ENCODE assay signal across 26 cellular contexts in the genomic region with DNA sequence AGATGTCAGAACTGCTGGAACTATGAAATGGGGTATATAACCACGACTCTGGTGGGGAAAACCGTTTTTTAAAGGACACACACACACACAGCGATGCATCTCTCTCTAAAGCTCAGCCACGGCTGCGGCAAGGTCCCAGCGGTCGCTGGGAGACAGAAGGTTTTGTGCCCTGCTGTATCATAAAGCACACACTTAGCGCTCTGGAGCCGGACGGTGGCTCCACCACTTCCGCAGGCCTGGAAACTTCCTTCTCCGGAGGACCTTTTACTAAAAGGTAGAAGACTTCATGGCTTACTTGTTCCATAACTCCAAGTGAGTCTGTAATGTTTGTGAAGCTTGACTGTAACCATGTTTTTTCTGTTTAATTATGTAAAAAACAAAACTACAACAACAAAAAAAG.
"Had no signal": no experiment of that assay in that cellular context is flagged by ENCODE, and none has a peak within 500 bp of the region (broad histone marks: within the 10 kb centered on the region; RNA-seq: fewer than 3 reads in every experiment).

No MANE protein-coding gene starts in this region.

- H3K4me3 ChIP-seq: ovary, psoas muscle, right lobe of liver, sigmoid colon, stomach, tibial artery, transverse colon, upper lobe of right lung, uterus had no signal

- H3K27ac ChIP-seq: ovary, parathyroid adenoma, psoas muscle, right lobe of liver, sigmoid colon, stomach, tibial artery, transverse colon, upper lobe of right lung, uterus had no signal

- H3K36me3 ChIP-seq: ovary, right lobe of liver, stomach, tibial artery, transverse colon, upper lobe of right lung, uterus had no signal

- H3K9ac ChIP-seq: parathyroid adenoma had no signal

- H3K4me1 ChIP-seq: parathyroid adenoma, psoas muscle, right lobe of liver, sigmoid colon, stomach, transverse colon, upper lobe of right lung, uterus had no signal

- H3K27ac Mint-ChIP-seq: naive thymus-derived CD8-positive, alpha-beta T cell; natural killer cell treated with Interleukin-12 subunit alpha and Interleukin-12 subunit beta and Interleukin-15 and Interleukin-18, amount 100 ng/mL, for 72 hours; nephron progenitor cell; progenitor cell of endocrine pancreas; stimulated activated effector memory CD8-positive, alpha-beta T cell treated with anti-CD3 and anti-CD28 coated beads, Interleukin-12 subunit alpha, Interleukin-12 subunit beta, amount 100 ng/mL, for 72 hours; stimulated activated naive B cell treated with anti-CD40 and anti-IgM and Interleukin-4, amounts not matched to agents 10 μg/mL and 1 μg/mL and 100 μg/mL, for 72 hours; stimulated activated naive CD8-positive, alpha-beta T cell treated with anti-CD3 and anti-CD28 coated beads, Interleukin-15, Interleukin-2, amounts not matched to agents 100 ng/mL and 50 ng/mL, for 24 hours; type B pancreatic cell had no signal

- H2AFZ ChIP-seq: parathyroid adenoma had no signal

- DNase-seq: naive thymus-derived CD8-positive, alpha-beta T cell; nephron progenitor cell; occipital lobe; psoas muscle; sigmoid colon; small intestine; stimulated activated CD4-positive, alpha-beta T cell treated with anti-CD3 and anti-CD28 coated beads, Interleukin-15, amount 100 ng/mL, for 24 hours; stimulated activated CD4-positive, alpha-beta T cell treated with anti-CD3 and anti-CD28 coated beads, Interleukin-2, amount 100 ng/mL, for 24 hours; stimulated activated CD4-positive, alpha-beta T cell treated with anti-CD3 and anti-CD28 coated beads, Interleukin-2, amount 100 ng/mL, for 48 hours; stimulated activated CD4-positive, alpha-beta T cell treated with anti-CD3 and anti-CD28 coated beads, Interleukin-4, amount 100 ng/mL, for 24 hours; stimulated activated naive B cell treated with anti-CD40 and anti-IgM and Interleukin-4, amounts not matched to agents 10 μg/mL and 1 μg/mL and 100 μg/mL, for 72 hours; stimulated activated naive CD4-positive, alpha-beta T cell treated with Interleukin-2 at 50 U/mL for 16 hours; stomach; tibial artery; transverse colon; upper lobe of right lung; uterus had no signal

- H3K9me3 ChIP-seq: ovary, psoas muscle, right lobe of liver, stomach, tibial artery, transverse colon, upper lobe of right lung, uterus had no signal

- H3K4me3 Mint-ChIP-seq: naive thymus-derived CD8-positive, alpha-beta T cell; natural killer cell treated with Interleukin-12 subunit alpha and Interleukin-12 subunit beta and Interleukin-15 and Interleukin-18, amount 100 ng/mL, for 72 hours; nephron progenitor cell; neural crest cell; stimulated activated effector memory CD8-positive, alpha-beta T cell treated with anti-CD3 and anti-CD28 coated beads, Interleukin-12 subunit alpha, Interleukin-12 subunit beta, amount 100 ng/mL, for 72 hours; stimulated activated naive B cell treated with anti-CD40 and anti-IgM and Interleukin-4, amounts not matched to agents 10 μg/mL and 1 μg/mL and 100 μg/mL, for 72 hours; stimulated activated naive CD8-positive, alpha-beta T cell treated with anti-CD3 and anti-CD28 coated beads, Interleukin-15, Interleukin-2, amounts not matched to agents 100 ng/mL and 50 ng/mL, for 24 hours; type B pancreatic cell had no signal

- H3K27me3 Mint-ChIP-seq: natural killer cell treated with Interleukin-12 subunit alpha and Interleukin-12 subunit beta and Interleukin-15 and Interleukin-18, amount 100 ng/mL, for 72 hours; progenitor cell of endocrine pancreas; stimulated activated naive B cell treated with anti-CD40 and anti-IgM and Interleukin-4, amounts not matched to agents 10 μg/mL and 1 μg/mL and 100 μg/mL, for 72 hours; stimulated activated naive CD8-positive, alpha-beta T cell treated with anti-CD3 and anti-CD28 coated beads, Interleukin-15, Interleukin-2, amounts not matched to agents 100 ng/mL and 50 ng/mL, for 24 hours; type B pancreatic cell had no signal

- H3K9me3 Mint-ChIP-seq: type B pancreatic cell had no signal

- H3K36me3 Mint-ChIP-seq: naive thymus-derived CD8-positive, alpha-beta T cell; natural killer cell treated with Interleukin-12 subunit alpha and Interleukin-12 subunit beta and Interleukin-15 and Interleukin-18, amount 100 ng/mL, for 72 hours; stimulated activated effector memory CD8-positive, alpha-beta T cell treated with anti-CD3 and anti-CD28 coated beads, Interleukin-12 subunit alpha, Interleukin-12 subunit beta, amount 100 ng/mL, for 72 hours; stimulated activated naive B cell treated with anti-CD40 and anti-IgM and Interleukin-4, amounts not matched to agents 10 μg/mL and 1 μg/mL and 100 μg/mL, for 72 hours had no signal

- H3K79me2 ChIP-seq: parathyroid adenoma had no signal

- H3K4me1 Mint-ChIP-seq: naive thymus-derived CD8-positive, alpha-beta T cell; stimulated activated effector memory CD8-positive, alpha-beta T cell treated with anti-CD3 and anti-CD28 coated beads, Interleukin-12 subunit alpha, Interleukin-12 subunit beta, amount 100 ng/mL, for 72 hours; stimulated activated naive B cell treated with anti-CD40 and anti-IgM and Interleukin-4, amounts not matched to agents 10 μg/mL and 1 μg/mL and 100 μg/mL, for 72 hours had no signal

- H3K27me3 ChIP-seq: ovary, right lobe of liver, sigmoid colon, stomach, tibial artery, transverse colon, upper lobe of right lung, uterus had no signal
